ENCODE assay signal across 1 cellular context in the genomic region with DNA sequence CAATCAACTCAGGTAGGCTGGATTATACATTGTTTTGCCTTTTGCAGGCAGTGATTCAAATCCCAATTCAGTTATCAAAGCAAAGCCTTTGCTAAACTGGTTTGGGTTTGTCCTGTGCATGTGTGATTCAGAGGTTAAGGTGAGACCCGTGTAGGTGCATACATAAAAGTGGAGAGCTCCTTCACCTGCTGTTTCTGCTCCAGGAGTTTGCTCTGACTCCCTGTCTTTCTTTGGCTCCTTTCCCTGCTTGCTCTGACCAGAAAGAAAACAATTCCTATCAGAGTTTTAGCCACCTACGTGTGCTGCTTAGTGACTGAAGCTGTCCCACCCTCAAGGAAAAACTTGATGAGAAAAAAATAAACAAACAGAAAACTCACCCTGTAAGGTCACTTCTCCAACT.
TF ChIP-seq lines count a peak whose summit lies in the region.

No MANE protein-coding gene starts in this region.

TF ChIP-seq in HCT116, 20 proteins besides CTCF, POLR2A, EP300 and RAD21 (continued from another document):
- TF ChIP-seq REST (IDR thresholded peaks at IDR 0.05; ENCODE audit: low read depth) (no peak), FOSL1 (IDR thresholded peaks at IDR 0.05; ENCODE audit: low read depth) (peak; percentile 55), TCF7L2 (IDR thresholded peaks at IDR 0.05; ENCODE audit: borderline replicate concordance, extremely low read depth, insufficient read depth, insufficient read length) (no peak), SIN3A (IDR thresholded peaks at IDR 0.05; ENCODE audit: low read depth) (no peak), POLR2AphosphoS5 (IDR thresholded peaks at IDR 0.05; ENCODE audit: low read depth, low read length) (no peak), EZH2phosphoT487 (IDR thresholded peaks at IDR 0.05; ENCODE audit: borderline replicate concordance) (no peak), EGR1 (IDR thresholded peaks at IDR 0.05; ENCODE audit: low read depth) (no peak), MAX (IDR thresholded peaks at IDR 0.05) (peak; percentile 32; the same call in 1 of the 2 replicates), CBX3 (IDR thresholded peaks at IDR 0.05; ENCODE audit: low read depth) (peak; percentile 59), ZFX (IDR thresholded peaks at IDR 0.05) (no peak), SP1 (IDR thresholded peaks at IDR 0.05; ENCODE audit: low read depth) (peak; percentile 69), EZH2 (IDR thresholded peaks at IDR 0.05) (no peak), ZNF274 (IDR thresholded peaks at IDR 0.05; ENCODE audit: low read depth, low read length) (no peak), CEBPB (IDR thresholded peaks at IDR 0.05; ENCODE audit: low read depth) (peak; percentile 13; the same call in 1 of the 2 replicates), SRF (IDR thresholded peaks at IDR 0.05; ENCODE audit: low read depth) (0 out of 2 replicates have a peak, but pooled peaks have one; percentile 20)
- TF ChIP-seq, protein P1, sequence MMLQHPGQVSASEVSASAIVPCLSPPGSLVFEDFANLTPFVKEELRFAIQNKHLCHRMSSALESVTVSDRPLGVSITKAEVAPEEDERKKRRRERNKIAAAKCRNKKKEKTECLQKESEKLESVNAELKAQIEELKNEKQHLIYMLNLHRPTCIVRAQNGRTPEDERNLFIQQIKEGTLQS (IDR thresholded peaks at IDR 0.05) = no peak
- TF ChIP-seq, protein P2, sequence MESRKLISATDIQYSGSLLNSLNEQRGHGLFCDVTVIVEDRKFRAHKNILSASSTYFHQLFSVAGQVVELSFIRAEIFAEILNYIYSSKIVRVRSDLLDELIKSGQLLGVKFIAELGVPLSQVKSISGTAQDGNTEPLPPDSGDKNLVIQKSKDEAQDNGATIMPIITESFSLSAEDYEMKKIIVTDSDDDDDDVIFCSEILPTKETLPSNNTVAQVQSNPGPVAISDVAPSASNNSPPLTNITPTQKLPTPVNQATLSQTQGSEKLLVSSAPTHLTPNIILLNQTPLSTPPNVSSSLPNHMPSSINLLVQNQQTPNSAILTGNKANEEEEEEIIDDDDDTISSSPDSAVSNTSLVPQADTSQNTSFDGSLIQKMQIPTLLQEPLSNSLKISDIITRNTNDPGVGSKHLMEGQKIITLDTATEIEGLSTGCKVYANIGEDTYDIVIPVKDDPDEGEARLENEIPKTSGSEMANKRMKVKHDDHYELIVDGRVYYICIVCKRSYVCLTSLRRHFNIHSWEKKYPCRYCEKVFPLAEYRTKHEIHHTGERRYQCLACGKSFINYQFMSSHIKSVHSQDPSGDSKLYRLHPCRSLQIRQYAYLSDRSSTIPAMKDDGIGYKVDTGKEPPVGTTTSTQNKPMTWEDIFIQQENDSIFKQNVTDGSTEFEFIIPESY (IDR thresholded peaks at IDR 0.05; ENCODE audit: extremely low read depth, insufficient replicate concordance, low read length) = no peak
